In the genomic region with DNA sequence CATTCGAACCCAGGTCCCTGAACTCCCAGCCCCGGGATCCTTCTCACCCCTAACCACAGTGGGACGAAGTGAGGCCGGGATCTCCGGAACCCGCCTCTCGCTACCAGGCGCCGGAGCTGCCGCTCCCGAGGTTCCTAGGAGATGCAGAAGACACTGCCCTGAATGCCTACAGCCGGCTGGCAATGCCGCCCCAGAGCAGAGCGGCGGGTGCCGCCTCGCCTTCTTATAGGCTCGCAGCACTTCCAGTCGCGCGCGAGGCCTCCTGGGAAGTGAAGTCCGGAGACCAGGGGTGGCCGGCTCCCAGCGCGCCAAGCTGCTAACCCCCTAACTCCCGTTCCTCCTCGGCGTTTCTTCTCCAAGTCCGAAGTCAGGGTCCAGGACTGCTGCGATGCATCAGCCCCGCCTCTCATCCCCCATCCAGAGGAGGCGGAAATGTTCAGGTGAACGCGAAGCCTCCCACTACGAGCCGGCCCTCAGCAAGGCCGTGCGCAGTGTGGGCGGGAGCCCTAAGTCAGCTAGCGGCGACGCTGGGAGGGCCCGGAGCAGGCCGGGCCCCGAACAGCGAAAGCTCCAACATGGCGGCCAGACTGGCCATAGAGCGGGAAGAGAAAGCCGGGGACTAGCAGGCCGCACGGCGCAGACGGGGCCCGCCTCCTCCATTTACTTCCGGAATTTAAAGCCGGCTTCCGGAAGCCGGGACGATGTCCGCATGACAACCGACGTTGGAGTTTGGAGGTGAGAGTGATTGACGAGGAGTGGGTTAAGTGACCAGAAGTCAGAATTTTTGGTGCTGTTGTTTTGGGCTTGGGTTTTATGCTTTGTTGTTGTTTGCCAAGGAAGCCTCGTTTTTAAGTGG, we compare ENCODE assay signal across 8 cellular contexts. TPM values are rescaled to one million over a fixed set of nuclear protein-coding genes. Genes with fewer than 3 reads are reported as not detected.
A peak's percentile ranks its signal among the peaks of the same experiment; 100 is the strongest.
DNase-seq lines count a peak whose midpoint lies in the region; ATAC-seq, FAIRE-seq and TF ChIP-seq lines count a peak whose summit lies in the region.

A gene with protein sequence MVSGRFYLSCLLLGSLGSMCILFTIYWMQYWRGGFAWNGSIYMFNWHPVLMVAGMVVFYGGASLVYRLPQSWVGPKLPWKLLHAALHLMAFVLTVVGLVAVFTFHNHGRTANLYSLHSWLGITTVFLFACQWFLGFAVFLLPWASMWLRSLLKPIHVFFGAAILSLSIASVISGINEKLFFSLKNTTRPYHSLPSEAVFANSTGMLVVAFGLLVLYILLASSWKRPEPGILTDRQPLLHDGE (minus strand): TSS at position 197 of the 856 bp plus-strand sequence. CDS start 5,169 bp downstream, outside the sequence.
A gene (plus strand): TSS at position 689 of the 856 bp plus-strand sequence. CDS start 2,017 bp downstream, outside the sequence.

- DNase-seq in A673 (ENCODE audit: low spot score) (peak; percentile 98), NCI-H2196 (lab: John Stamatoyannopoulos, UW; ENCODE audit: unreplicated experiment) (peak; percentile 94), bronchial epithelial cell (ENCODE audit: low read depth) (peak; percentile 89), iPS-NIHi7 (ENCODE audit: extremely low spot score) (peak; percentile 97), smooth muscle cell of the brain vasculature (ENCODE audit: low read depth, low spot score) (peak; percentile 81)

- POLR2A ChIA-PET in A673 (lab: Charles Lee; ENCODE audit: low non-redundant PET) = interaction anchor here (0.5 to 1.4 kb wide), 9 partner anchors 13 to 368 kb away, joined by 3 to 8 read pairs (median 5); a partner anchor contains a TSS

- peaks cover 15% of the 10 kb centered on the region for H3K4me1 ChIP-seq in A673 (ENCODE audit: insufficient read depth, low read length, poor library complexity, severe bottlenecking)

- TF ChIP-seq CTCF in A673 (conservative IDR thresholded peaks at IDR 0.05; ENCODE audit: low read depth, low read length) (no peak), WI38 (IDR thresholded peaks at IDR 0.05; ENCODE audit: low read depth, low read length) (no peak), bronchial epithelial cell (IDR thresholded peaks at IDR 0.05; ENCODE audit: insufficient read depth, low read length, severe bottlenecking) (no peak)

- no peak for FAIRE-seq in bronchial epithelial cell (lab: Jason Lieb, UNC)

- H3K9me3 ChIP-seq in A673 (ENCODE audit: low read depth, low read length, poor library complexity, severe bottlenecking) = no peaks in the 10 kb centered on the region

- CTCF ChIA-PET in A673 (lab: Charles Lee) = interaction anchor here (0.8 to 2.0 kb wide), 3 partner anchors 16 to 31 kb away, joined by 3 to 12 read pairs (median 3); a partner anchor contains a TSS

- intact Hi-C loops in A673 (cut with micrococcal nuclease; ENCODE audit: unreplicated experiment) = loop anchor here (2.0 kb wide), 1 partner anchor 17 kb away; no protein-coding TSS in a partner anchor

- H3K27ac ChIP-seq in A673 (ENCODE audit: low read depth, low read length, poor library complexity, severe bottlenecking) = peak within 1 kb of the TSS; percentile 99

- BruUV-seq in A673 (replicated peaks; lab: Mats Ljungman, UMichigan) = no TSS peak

- H3K4me3 ChIP-seq in A673 (ENCODE audit: low read depth, low read length, poor library complexity, severe bottlenecking) (peak within 1 kb of the TSS; percentile 72), WI38 (ENCODE audit: low read depth, low read length) (peak within 1 kb of the TSS; percentile 78), bronchial epithelial cell (ENCODE audit: low read depth, low read length) (peak within 1 kb of the TSS; percentile 91)

- no peaks in the 10 kb centered on the region for H3K27me3 ChIP-seq in A673 (replicated peaks; ENCODE audit: insufficient read depth, low read depth, low read length, poor library complexity)
- no peaks in the 10 kb centered on the region for H3K27me3 ChIP-seq in bronchial epithelial cell (ENCODE audit: control insufficient read depth, insufficient read depth, low read length)

- ATAC-seq in GM18867 (IDR thresholded peaks at IDR 0.05; ENCODE audit: unreplicated experiment) (peak; percentile 80), HG03103 (IDR thresholded peaks at IDR 0.05; ENCODE audit: low read depth, unreplicated experiment) (peak; percentile 75)

- peaks cover 32% of the 10 kb centered on the region for H3K36me3 ChIP-seq in A673 (ENCODE audit: insufficient read depth, low read length, poor library complexity, severe bottlenecking)
- peaks cover 10% of the 10 kb centered on the region for H3K36me3 ChIP-seq in bronchial epithelial cell (ENCODE audit: control insufficient read depth, insufficient read depth, low read length)

RNA-seq across cellular contexts. Expression of the first gene that starts in this region (rescaled TPM):
- total RNA-seq in A673 (2021) (42.1 and 54.7 TPM in 2 replicates), bronchial epithelial cell (30.8 and 36.1 TPM in 2 replicates)

RNA-seq across cellular contexts. Expression of the second gene that starts in this region (rescaled TPM):
- total RNA-seq in A673 (2021) (58.8 and 82.8 TPM in 2 replicates), bronchial epithelial cell (10.0 and 12.7 TPM in 2 replicates)

Comparison
In these comparisons a context has a peak if more than half of its experiments do, and no peak if none do; other contexts are left out.
1. Peak in every context shown above with its lines: DNase-seq, ATAC-seq, H3K4me3 ChIP-seq and H3K27ac ChIP-seq.